10 cellular contexts compared by ENCODE assay signal in genomic region chr16:69476920-69477418, GRCh38. TPM values are rescaled to one million over a fixed set of nuclear protein-coding genes. Genes with fewer than 3 reads are reported as not detected.
DNase-seq lines count a peak whose midpoint lies in the region; ATAC-seq, FAIRE-seq and TF ChIP-seq lines count a peak whose summit lies in the region.
"Had no signal": no experiment of that assay in that cellular context is flagged by ENCODE, and none has a peak within 500 bp of the region (broad histone marks: within the 10 kb centered on the region; RNA-seq: fewer than 3 reads in every experiment).

No MANE protein-coding gene starts in this region.

- peak overlapping the region; percentile 37 for H3K4me2 ChIP-seq in endothelial cell of umbilical vein (ENCODE audit: insufficient read depth, low read length)

- H3K4me3 ChIP-seq in endothelial cell of umbilical vein (replicated peaks in 1 of 3; ENCODE audit: insufficient read depth in 1 of 3, low read depth in 1 of 3, low read length in 3 of 3) = no peak overlapping the region
- H3K4me3 ChIP-seq: heart right ventricle had no signal

- peak; percentile 94 for FAIRE-seq in endothelial cell of umbilical vein (lab: Jason Lieb, UNC)
- FAIRE-seq: GM18507 had no signal

- no peaks in the 10 kb centered on the region for H4K20me1 ChIP-seq in endothelial cell of umbilical vein (replicated peaks; ENCODE audit: control insufficient read depth, extremely low read depth, insufficient read depth, low read length)

- H3K36me3 ChIP-seq in endothelial cell of umbilical vein (ENCODE audit: control insufficient read depth in 2 of 2, extremely low read depth in 1 of 2, insufficient read depth in 2 of 2, low read length in 2 of 2) = no peaks in the 10 kb centered on the region
- H3K36me3 ChIP-seq: heart right ventricle had no signal

- H3K9me1 ChIP-seq in endothelial cell of umbilical vein (replicated peaks; ENCODE audit: control insufficient read depth, extremely low read depth, insufficient read depth, low read length) = no peaks in the 10 kb centered on the region

- H3K9ac ChIP-seq in endothelial cell of umbilical vein (replicated peaks; ENCODE audit: extremely low read depth, insufficient read depth, low read length) = peak overlapping the region; percentile 49

- H2AFZ ChIP-seq in endothelial cell of umbilical vein (ENCODE audit: low read depth, low read length) = no peak overlapping the region

- no peaks in the 10 kb centered on the region for H3K79me2 ChIP-seq in endothelial cell of umbilical vein (ENCODE audit: control insufficient read depth, insufficient read depth, low read length)

- ATAC-seq in HG03460 (IDR thresholded peaks at IDR 0.05; ENCODE audit: unreplicated experiment) = no peak
- ATAC-seq in GM19035 (IDR thresholded peaks at IDR 0.05; ENCODE audit: unreplicated experiment) = no peak

- DNase-seq in GM04503 (ENCODE audit: low read depth) = peak; percentile 82
- peak; percentile 39 for DNase-seq in OCI-M1 (lab: John Stamatoyannopoulos, UW)
- DNase-seq in endothelial cell of umbilical vein (ENCODE audit: low read depth, low spot score) = peak; percentile 84
- DNase-seq in pulmonary artery endothelial cell (ENCODE audit: low read depth, low spot score) = peak; percentile 32
- DNase-seq in NCI-H2081 (lab: John Stamatoyannopoulos, UW) = no peak
- DNase-seq: heart right ventricle, NCI-H1417 treated with DMSO at 0.1 percent for 48 hours had no signal

- no TSS peak for BruUV-seq in endothelial cell of umbilical vein (replicated peaks; lab: Mats Ljungman, UMichigan)

- H3K27ac ChIP-seq in endothelial cell of umbilical vein (ENCODE audit: insufficient read depth, low read depth, low read length) = peak overlapping the region; percentile 84

- CTCF ChIA-PET in endothelial cell of umbilical vein (lab: Charles Lee) = interaction anchor here (0.6 to 2.6 kb wide), 10 partner anchors 9 to 209 kb away, joined by 3 to 38 read pairs (median 4); no protein-coding TSS in a partner anchor

- intact Hi-C loops in endothelial cell of umbilical vein (cut with micrococcal nuclease) = loop anchor here (1.0 kb wide), 1 partner anchor 76 kb away; no protein-coding TSS in a partner anchor

- no peaks in the 10 kb centered on the region for H3K9me3 ChIP-seq in endothelial cell of umbilical vein (replicated peaks; ENCODE audit: control insufficient read depth, insufficient read depth, low read length)
- H3K9me3 ChIP-seq: heart right ventricle had no signal

- TF ChIP-seq CTCF in endothelial cell of umbilical vein (IDR thresholded peaks at IDR 0.05; ENCODE audit: extremely low read depth in 1 of 2, insufficient read depth in 1 of 2, low read depth in 1 of 2, low read length in 2 of 2) = no peak

- no peaks in the 10 kb centered on the region for H3K27me3 ChIP-seq in endothelial cell of umbilical vein (ENCODE audit: control insufficient read depth in 2 of 2, insufficient read depth in 2 of 2, low read length in 2 of 2)

- TF ChIP-seq POLR2A in endothelial cell of umbilical vein (IDR thresholded peaks at IDR 0.05; ENCODE audit: low read depth, low read length) = no peak

- POLR2A ChIA-PET in endothelial cell of umbilical vein (lab: Charles Lee) = interaction anchor here (0.6 kb wide), 1 partner anchor 27 kb away, joined by 8 read pairs; no protein-coding TSS in a partner anchor

- peaks cover 29% of the 10 kb centered on the region for H3K4me1 ChIP-seq in endothelial cell of umbilical vein (ENCODE audit: control insufficient read depth, extremely low read depth, insufficient read depth, low read length)

- dilution Hi-C loops in endothelial cell of umbilical vein (cut with MboI; ENCODE audit: extremely low pct_ligation_motif_present, low sequenced_read_pairs) = no loop called here

TF ChIP-seq in endothelial cell of umbilical vein, 7 proteins besides CTCF, POLR2A, EP300 and RAD21:
- peak; percentile 97 for TF ChIP-seq GATA2 (IDR thresholded peaks at IDR 0.05; ENCODE audit: insufficient read depth, insufficient read length, low read depth, low read length)
- no peak for TF ChIP-seq EZH2 (IDR thresholded peaks at IDR 0.05; ENCODE audit: borderline replicate concordance, low read depth, low read length, severe bottlenecking)
- peak; percentile 81 for TF ChIP-seq JUN (IDR thresholded peaks at IDR 0.05; ENCODE audit: borderline replicate concordance, insufficient read depth, insufficient read length, low read depth)
- peak; percentile 67 for TF ChIP-seq POLR2AphosphoS5 (IDR thresholded peaks at IDR 0.05; ENCODE audit: insufficient read depth, low read depth, low read length)
- TF ChIP-seq MAX (IDR thresholded peaks at IDR 0.05; ENCODE audit: insufficient read depth, insufficient read length) = no peak
- peak; percentile 88 for TF ChIP-seq FOS (IDR thresholded peaks at IDR 0.05; ENCODE audit: borderline replicate concordance, insufficient read depth, low read length)
- no peak for TF ChIP-seq MYC (IDR thresholded peaks at IDR 0.05; ENCODE audit: low read depth, low read length)

RNA-seq across cellular contexts. Expression of gene CYB5B, which starts 52.5 kb away (rescaled TPM):
- 169 and 176 TPM in 2 replicates for total RNA-seq in endothelial cell of umbilical vein
- polyA plus RNA-seq in endothelial cell of umbilical vein = 173 and 175 TPM in 2 replicates
- 160 and 192 TPM in 2 replicates for polyA plus RNA-seq in endothelial cell of umbilical vein (2011; cell fraction: cytosol; rRNA removed)
- 92.2 and 94.9 TPM in 2 replicates for polyA plus RNA-seq in endothelial cell of umbilical vein (2011; cell fraction: nucleus; rRNA removed)
- polyA plus RNA-seq in endothelial cell of umbilical vein (2012) = 106 and 126 TPM in 2 replicates
- polyA minus RNA-seq in endothelial cell of umbilical vein = 230 and 239 TPM in 2 replicates
- polyA minus RNA-seq in endothelial cell of umbilical vein (2011; cell fraction: cytosol; rRNA and poly(A)+ RNA removed) = 45.1 TPM
- 57.8 and 76.4 TPM in 2 replicates for polyA minus RNA-seq in endothelial cell of umbilical vein (2011; cell fraction: nucleus; rRNA and poly(A)+ RNA removed)
- total RNA-seq in pulmonary artery endothelial cell = 102 and 165 TPM in 2 replicates

Comparison
In these comparisons a context has a peak if more than half of its experiments do, and no peak if none do; other contexts are left out.
1. DNase-seq: peak in GM04503 (single experiment), OCI-M1 (single experiment), endothelial cell of umbilical vein (single experiment) and pulmonary artery endothelial cell (single experiment); none in NCI-H2081 (0 of 2).